Comparison of ENCODE assay signal across 9 cellular contexts in the genomic region with DNA sequence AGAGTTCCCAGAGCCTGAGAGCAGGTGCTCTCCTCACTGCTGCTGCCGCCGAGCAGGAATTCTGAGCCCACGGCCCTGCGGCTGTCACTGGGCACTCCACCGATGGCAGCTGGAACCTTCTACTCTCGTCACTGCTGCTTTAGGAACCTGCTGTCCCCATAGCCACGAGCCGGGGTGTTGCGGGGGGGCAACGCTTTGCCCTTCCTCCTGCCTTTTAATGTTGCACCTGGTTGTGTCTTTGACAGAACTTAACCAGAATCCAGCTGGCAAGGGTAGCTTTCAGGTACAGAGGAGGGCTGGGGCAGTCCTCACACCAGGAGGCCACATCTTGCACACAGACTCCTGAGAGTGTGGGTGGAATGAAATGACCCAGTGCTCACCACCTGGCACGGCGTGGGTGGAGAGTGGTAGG. TPM values are rescaled to one million over a fixed set of nuclear protein-coding genes. Genes with fewer than 3 reads are reported as not detected.
DNase-seq lines count a peak whose midpoint lies in the region; ATAC-seq, FAIRE-seq and TF ChIP-seq lines count a peak whose summit lies in the region.
"Had no signal": no experiment of that assay in that cellular context is flagged by ENCODE, and none has a peak within 500 bp of the region (broad histone marks: within the 10 kb centered on the region; RNA-seq: fewer than 3 reads in every experiment).

No MANE protein-coding gene starts in this region.

- TF ChIP-seq RAD21 in Ishikawa (IDR thresholded peaks at IDR 0.05; ENCODE audit: low read depth), result no peak
- no peak for TF ChIP-seq RAD21 in GM12878 (IDR thresholded peaks at IDR 0.05; ENCODE audit: insufficient read depth, low read depth, low read length)

- no peak for TF ChIP-seq EP300 in Ishikawa (IDR thresholded peaks at IDR 0.05; ENCODE audit: borderline replicate concordance)
- TF ChIP-seq EP300 in GM12878 (IDR thresholded peaks at IDR 0.05; ENCODE audit: borderline replicate concordance in 1 of 2, control insufficient read depth in 1 of 2, low read depth in 2 of 2, low read length in 2 of 2), result no peak

- POLR2A ChIA-PET in GM12878 (lab: Charles Lee), result interaction anchor here (0.8 kb wide), 1 partner anchor 20 kb away, joined by 3 read pairs; no protein-coding TSS in a partner anchor

- TF ChIP-seq CTCF in GM12878 (IDR thresholded peaks at IDR 0.05 in 2 of 3, conservative IDR thresholded peaks at IDR 0.05 in 1 of 3; ENCODE audit: control insufficient read depth in 2 of 3, extremely low read depth in 1 of 3, insufficient read depth in 1 of 3, low read depth in 3 of 3, low read length in 3 of 3) (no peak), coronary artery (IDR thresholded peaks at IDR 0.05) (no peak)

- peak overlapping the region; percentile 67 for H3K4me3 Mint-ChIP-seq in activated T-cell treated with anti-CD3 and anti-CD28 coated beads, Interleukin-2, amount 50 U/mL, for 4 hours
- H3K4me3 Mint-ChIP-seq in stimulated activated naive CD8-positive, alpha-beta T cell treated with anti-CD3 and anti-CD28 coated beads, Interleukin-15, amount 100 ng/mL, for 72 hours, result peak overlapping the region; percentile 75 to 85

- intact Hi-C loops in GM12878 (cut with micrococcal nuclease; ENCODE audit: unreplicated experiment), result no loop called here

- no peak overlapping the region for H2AFZ ChIP-seq in GM12878 (ENCODE audit: control insufficient read depth, low read depth, low read length)

- peaks cover 29% of the 10 kb centered on the region for H3K36me3 Mint-ChIP-seq in activated T-cell treated with anti-CD3 and anti-CD28 coated beads, Interleukin-2, amount 50 U/mL, for 4 hours (ENCODE audit: insufficient read depth)

- H3K4me2 ChIP-seq in GM12878 (ENCODE audit: control insufficient read depth, insufficient read depth), result peak overlapping the region; percentile 85; the same call in 1 of the 2 replicates

- no TSS peak for BruUV-seq in GM12878 (replicated peaks; lab: Mats Ljungman, UMichigan)

- no peaks in the 10 kb centered on the region for H3K27me3 ChIP-seq in GM12878 (replicated peaks in 1 of 2; ENCODE audit: control insufficient read depth in 2 of 2, insufficient read depth in 2 of 2, low read length in 1 of 2)

- peaks cover 52% of the 10 kb centered on the region for H3K79me2 ChIP-seq in GM12878 (ENCODE audit: control insufficient read depth, insufficient read depth, low read length)

- peaks cover 26% of the 10 kb centered on the region for H3K4me1 ChIP-seq in GM12878 (ENCODE audit: control insufficient read depth, insufficient read depth, low read length)

- no peak for TF ChIP-seq POLR2A in GM12878 (IDR thresholded peaks at IDR 0.05; ENCODE audit: low read depth, low read length)

- H3K4me1 Mint-ChIP-seq in activated T-cell treated with anti-CD3 and anti-CD28 coated beads, Interleukin-2, amount 50 U/mL, for 4 hours (ENCODE audit: low read depth), result peaks cover 95% of the 10 kb centered on the region
- H3K4me1 Mint-ChIP-seq in stimulated activated naive CD8-positive, alpha-beta T cell treated with anti-CD3 and anti-CD28 coated beads, Interleukin-15, amount 100 ng/mL, for 72 hours, result peaks cover 100% of the 10 kb centered on the region

- 66% methylated on average over 8 of the region's 12 CpGs for WGBS in GM12878 (ENCODE audit: insufficient coverage, insufficient replicate concordance, low lambda C conversion rate, missing lambda C conversion rate)

- peaks cover 0 to 2% of the 10 kb centered on the region in 2 experiments; a peak in 1 of 4 replicates for H3K36me3 ChIP-seq in GM12878 (ENCODE audit: control insufficient read depth in 2 of 2, insufficient read depth in 2 of 2, low read length in 1 of 2)

- ATAC-seq in activated T-cell treated with anti-CD3 and anti-CD28 coated beads, Interleukin-2, amount 50 U/mL, for 4 hours, result peak; percentile 10 to 12
- peak; percentile 25 for ATAC-seq in GM12878
- ATAC-seq in stimulated activated naive CD8-positive, alpha-beta T cell treated with anti-CD3 and anti-CD28 coated beads, Interleukin-15, amount 100 ng/mL, for 72 hours, result peak; percentile 11
- ATAC-seq in HG03378 (IDR thresholded peaks at IDR 0.05; ENCODE audit: unreplicated experiment), result no peak
- ATAC-seq in HG02970 (IDR thresholded peaks at IDR 0.05; ENCODE audit: low FRiP score, unreplicated experiment), result no peak

- H3K27ac ChIP-seq in GM12878 (ENCODE audit: control insufficient read depth, insufficient read depth), result no peak overlapping the region
- H3K27ac ChIP-seq in coronary artery, result no peak overlapping the region

- H3K27ac Mint-ChIP-seq in stimulated activated naive CD8-positive, alpha-beta T cell treated with anti-CD3 and anti-CD28 coated beads, Interleukin-15, amount 100 ng/mL, for 72 hours, result peak overlapping the region; percentile 80 to 84

- RAD21 ChIA-PET in GM12878 (lab: Charles Lee; ENCODE audit: unreplicated experiment), result interaction anchor here (0.7 to 1.9 kb wide), 4 partner anchors 13 to 35 kb away, joined by 3 to 7 read pairs (median 4); no protein-coding TSS in a partner anchor

- CTCF ChIA-PET in GM12878 (lab: Yijun Ruan, JAX), result interaction anchor here (0.6 to 2.1 kb wide), 4 partner anchors 11 to 97 kb away, joined by 3 to 6 read pairs (median 4); no protein-coding TSS in a partner anchor

- no peak for FAIRE-seq in GM12878 (lab: Jason Lieb, UNC)

- no peak for DNase-seq in activated T-cell treated with anti-CD3 and anti-CD28 coated beads, Interleukin-2, amount 50 U/mL, for 4 hours
- DNase-seq in activated T-cell treated with anti-CD3 and anti-CD28 coated beads for 4 hours (no peak), GM12878 (ENCODE audit: low read depth, low spot score) (no peak), coronary artery (ENCODE audit: low spot score) (no peak)
- DNase-seq in stimulated activated naive CD8-positive, alpha-beta T cell treated with anti-CD3 and anti-CD28 coated beads, Interleukin-15, amount 100 ng/mL, for 72 hours, result no peak
- DNase-seq: NCI-H82 had no signal

- in situ Hi-C loops in GM12878 (cut with MboI), result no loop called here

- H4K20me1 ChIP-seq in GM12878 (ENCODE audit: control insufficient read depth, insufficient read depth), result peaks cover 2% of the 10 kb centered on the region; the same call in 1 of the 2 replicates

- H3K9me3 Mint-ChIP-seq in activated T-cell treated with anti-CD3 and anti-CD28 coated beads, Interleukin-2, amount 50 U/mL, for 4 hours, result no peaks in the 10 kb centered on the region
- H3K9me3 Mint-ChIP-seq in stimulated activated naive CD8-positive, alpha-beta T cell treated with anti-CD3 and anti-CD28 coated beads, Interleukin-15, amount 100 ng/mL, for 72 hours, result no peaks in the 10 kb centered on the region

- no peaks in the 10 kb centered on the region for H3K27me3 Mint-ChIP-seq in activated T-cell treated with anti-CD3 and anti-CD28 coated beads, Interleukin-2, amount 50 U/mL, for 4 hours (ENCODE audit: low read depth)
- no peaks in the 10 kb centered on the region for H3K27me3 Mint-ChIP-seq in stimulated activated naive CD8-positive, alpha-beta T cell treated with anti-CD3 and anti-CD28 coated beads, Interleukin-15, amount 100 ng/mL, for 72 hours

- H3K9ac ChIP-seq in GM12878 (ENCODE audit: control insufficient read depth, insufficient read depth, low read length), result no peak overlapping the region

- SMC1A ChIA-PET in GM12878 (lab: Charles Lee; ENCODE audit: uncharacterized antibody, unreplicated experiment), result interaction anchor here (0.6 to 2.8 kb wide), 8 partner anchors 11 to 230 kb away, joined by 3 to 10 read pairs (median 4); no protein-coding TSS in a partner anchor

- no peaks in the 10 kb centered on the region for H3K9me3 ChIP-seq in GM12878 (replicated peaks; ENCODE audit: control insufficient read depth, insufficient read depth, low read length)

- H3K4me3 ChIP-seq in GM12878 (no peak overlapping the region), coronary artery (no peak overlapping the region)

TF ChIP-seq in Ishikawa, 13 proteins besides CTCF, POLR2A, EP300 and RAD21 (continues in another document):
- TF ChIP-seq, protein P1, sequence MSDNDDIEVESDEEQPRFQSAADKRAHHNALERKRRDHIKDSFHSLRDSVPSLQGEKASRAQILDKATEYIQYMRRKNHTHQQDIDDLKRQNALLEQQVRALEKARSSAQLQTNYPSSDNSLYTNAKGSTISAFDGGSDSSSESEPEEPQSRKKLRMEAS (IDR thresholded peaks at IDR 0.05), result no peak

TF ChIP-seq in GM12878, 131 proteins besides CTCF, POLR2A, EP300 and RAD21 (continues in another document):
- TF ChIP-seq ZSCAN29 (IDR thresholded peaks at IDR 0.05) (no peak), CEBPB (IDR thresholded peaks at IDR 0.05; ENCODE audit: borderline replicate concordance in 1 of 2, low read depth in 2 of 2, low read length in 2 of 2) (no peak), MTA2 (IDR thresholded peaks at IDR 0.05; ENCODE audit: low read depth) (no peak), CBFB (IDR thresholded peaks at IDR 0.05; ENCODE audit: low read depth) (no peak), ZNF274 (IDR thresholded peaks at IDR 0.05; ENCODE audit: insufficient read depth, insufficient read length) (no peak), FOS (IDR thresholded peaks at IDR 0.05; ENCODE audit: borderline replicate concordance, extremely low read depth, insufficient read length) (no peak), ESRRA (IDR thresholded peaks at IDR 0.05; ENCODE audit: low read length) (no peak)

RNA-seq across cellular contexts. Expression of a gene that starts 32.4 kb away (rescaled TPM):
- total RNA-seq in activated T-cell treated with anti-CD3 and anti-CD28 coated beads, Interleukin-2, amount 50 U/mL, for 4 hours, result 10 to 100 TPM; 71.6 to 79.1 (median 73.5) TPM
- 14.3 and 15.4 TPM in 2 replicates for total RNA-seq in GM12878 (2013; cell fraction: nucleolus; rRNA removed)
- total RNA-seq in GM12878 (2014; rRNA removed) (25.1 and 25.4 TPM in 2 replicates), GM12878 (2014; rRNA removed; fragmentation: Illumina TruSeq; extraction: Trizol) (13.5 and 15.3 TPM in 2 replicates), GM12878 (2021) (30.9 and 36.5 TPM in 2 replicates)
- 5.6 TPM for polyA plus RNA-seq in GM12878 (2011; ENCODE audit: low read depth)
- polyA plus RNA-seq in GM12878 (2011; rRNA removed) (11.6 and 13.0 TPM in 2 replicates), GM12878 (2014; fragmentation: Illumina TruSeq; extraction: Trizol) (10.1 and 15.4 TPM in 2 replicates), GM12878 (2014; fragmentation: Nextera tagmentation; extraction: Ambion mirVana) (1 to 10 TPM; 1.2 to 3.1 TPM), GM12878 (2014; rRNA removed) (28.1 and 31.1 TPM in 2 replicates), GM12878 (2016; fragmentation: Nextera tagmentation; extraction: Ambion mirVana) (1 to 10 TPM; 5.2 to 7.2 TPM)
- polyA plus RNA-seq in GM12878 (2011; cell fraction: cytosol; rRNA removed), result 12.3 and 19.8 TPM in 2 replicates
- 10.9 and 14.6 TPM in 2 replicates for polyA plus RNA-seq in GM12878 (2011; cell fraction: nucleus; rRNA removed)
- 19.1 and 19.3 TPM in 2 replicates for polyA plus RNA-seq in GM12878 (2012)
- polyA minus RNA-seq in GM12878 (2011; rRNA and poly(A)+ RNA removed), result 14.9 and 16.7 TPM in 2 replicates
- 4.4 and 9.6 TPM in 2 replicates for polyA minus RNA-seq in GM12878 (2011; cell fraction: cytosol; rRNA and poly(A)+ RNA removed)
- 8.1 and 14.5 TPM in 2 replicates for polyA minus RNA-seq in GM12878 (2011; cell fraction: nucleus; rRNA and poly(A)+ RNA removed)

Comparison
In these comparisons a context has a peak if more than half of its experiments do, and no peak if none do; other contexts are left out.
1. ATAC-seq: peak in activated T-cell treated with anti-CD3 and anti-CD28 coated beads, Interleukin-2, amount 50 U/mL, for 4 hours (2 of 2), GM12878 (single experiment) and stimulated activated naive CD8-positive, alpha-beta T cell treated with anti-CD3 and anti-CD28 coated beads, Interleukin-15, amount 100 ng/mL, for 72 hours (single experiment); none in HG03378 (single experiment) and HG02970 (single experiment).